In the genomic region with DNA sequence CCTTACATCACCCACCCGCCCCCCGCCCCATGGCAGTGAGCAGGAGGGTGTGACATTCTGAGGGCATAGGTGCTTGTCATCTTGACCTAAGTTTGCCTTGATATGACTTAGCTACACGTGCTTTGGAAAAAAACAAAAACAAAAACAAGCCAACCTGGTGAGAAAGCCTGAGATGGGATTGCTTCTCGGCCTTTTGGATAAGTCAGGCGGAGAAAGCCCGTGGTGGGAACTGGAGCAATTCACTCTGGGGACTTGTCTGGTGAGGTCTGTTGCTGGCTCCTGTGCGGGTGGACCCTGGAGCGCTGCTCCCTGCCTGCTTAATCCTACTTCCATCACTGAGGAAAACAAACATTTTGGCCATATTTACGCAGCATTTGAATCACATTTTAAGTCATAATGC, we compare ENCODE assay signal across 25 cellular contexts.
"Had no signal": no experiment of that assay in that cellular context is flagged by ENCODE, and none has a peak within 500 bp of the region (broad histone marks: within the 10 kb centered on the region; RNA-seq: fewer than 3 reads in every experiment).

No MANE protein-coding gene starts in this region.

- H3K4me3 Mint-ChIP-seq: activated B cell treated with CpG ODN at 0.5 μM for 24 hours; activated CD4-positive, alpha-beta T cell treated with anti-CD3 and anti-CD28 coated beads, Interleukin-2, amount 10 ng/mL, durations not matched to agents 24 days and 14 days; activated naive CD4-positive, alpha-beta T cell treated with anti-CD3 and anti-CD28 coated beads, Interleukin-2, amount 10 ng/mL, durations not matched to agents 7 days and 5 days; activated naive CD8-positive, alpha-beta T cell treated with anti-CD3 and anti-CD28 coated beads for 36 hours; activated T-helper 17 cell treated with anti-CD3 and anti-CD28 coated beads, Interleukin-2, amount 50 U/mL, for 72 hours; T-helper 17 cell had no signal

- H3K36me3 ChIP-seq: adrenal gland, MG63 had no signal

- H3K9me3 Mint-ChIP-seq: activated B cell treated with CpG ODN at 0.5 μM for 24 hours; activated CD4-positive, alpha-beta T cell treated with anti-CD3 and anti-CD28 coated beads, Interleukin-2, amount 10 ng/mL, durations not matched to agents 24 days and 14 days; activated naive CD4-positive, alpha-beta T cell treated with anti-CD3 and anti-CD28 coated beads, Interleukin-2, amount 10 ng/mL, durations not matched to agents 7 days and 5 days; activated naive CD8-positive, alpha-beta T cell treated with anti-CD3 and anti-CD28 coated beads for 36 hours; activated T-helper 17 cell treated with anti-CD3 and anti-CD28 coated beads, Interleukin-2, amount 50 U/mL, for 72 hours had no signal

- DNase-seq: activated B cell treated with CpG ODN at 0.5 μM for 24 hours; activated CD4-positive, alpha-beta T cell treated with anti-CD3 and anti-CD28 coated beads for 1 hour; activated CD4-positive, alpha-beta T cell treated with anti-CD3 and anti-CD28 coated beads, Interleukin-2, amount 10 ng/mL, durations not matched to agents 24 days and 14 days; activated CD4-positive, alpha-beta T cell treated with anti-CD3 and anti-CD28 coated beads, Interleukin-2, amount 50 U/mL, for 48 hours; activated CD8-positive, alpha-beta memory T cell treated with anti-CD3 and anti-CD28 coated beads for 24 hours; activated gamma-delta T cell treated with Interleukin-2 at 50 U/mL for 16 hours; activated naive CD4-positive, alpha-beta T cell treated with anti-CD3 and anti-CD28 coated beads, Interleukin-2, amount 10 ng/mL, durations not matched to agents 7 days and 5 days; activated naive CD8-positive, alpha-beta T cell treated with anti-CD3 and anti-CD28 coated beads for 36 hours; activated T-cell treated with anti-CD3 and anti-CD28 coated beads, Interleukin-2, amount 50 U/mL, for 48 hours; adrenal gland; anterior cingulate cortex; central memory CD4-positive, alpha-beta T cell; MG63; MV-4-11; NCI-H1092 treated with DMSO at 0.1 percent for 48 hours; NCI-H1417 treated with DMSO at 0.1 percent for 48 hours; NCI-H1694; NCI-H2029 treated with DMSO at 0.1 percent for 48 hours; NCI-H345; NCI-H510A; NCI-H526 treated with DMSO at 0.1 percent for 48 hours; SIG-M5; T-helper 17 cell; T-helper 9 cell had no signal

- H3K27me3 ChIP-seq: MG63 had no signal

- H3K36me3 Mint-ChIP-seq: activated naive CD4-positive, alpha-beta T cell treated with anti-CD3 and anti-CD28 coated beads, Interleukin-2, amount 10 ng/mL, durations not matched to agents 7 days and 5 days; activated naive CD8-positive, alpha-beta T cell treated with anti-CD3 and anti-CD28 coated beads for 36 hours had no signal

- H3K9me3 ChIP-seq: adrenal gland, MG63 had no signal

- H3K27ac ChIP-seq: adrenal gland had no signal

- H3K4me1 ChIP-seq: adrenal gland had no signal

- H3K4me3 ChIP-seq: adrenal gland, MG63 had no signal

- H3K27ac Mint-ChIP-seq: activated B cell treated with CpG ODN at 0.5 μM for 24 hours; activated CD4-positive, alpha-beta T cell treated with anti-CD3 and anti-CD28 coated beads, Interleukin-2, amount 10 ng/mL, durations not matched to agents 24 days and 14 days; activated naive CD4-positive, alpha-beta T cell treated with anti-CD3 and anti-CD28 coated beads, Interleukin-2, amount 10 ng/mL, durations not matched to agents 7 days and 5 days; activated naive CD8-positive, alpha-beta T cell treated with anti-CD3 and anti-CD28 coated beads for 36 hours; activated T-helper 17 cell treated with anti-CD3 and anti-CD28 coated beads, Interleukin-2, amount 50 U/mL, for 72 hours; T-helper 17 cell had no signal

- H3K4me1 Mint-ChIP-seq: activated B cell treated with CpG ODN at 0.5 μM for 24 hours; activated naive CD4-positive, alpha-beta T cell treated with anti-CD3 and anti-CD28 coated beads, Interleukin-2, amount 10 ng/mL, durations not matched to agents 7 days and 5 days; activated naive CD8-positive, alpha-beta T cell treated with anti-CD3 and anti-CD28 coated beads for 36 hours; activated T-helper 17 cell treated with anti-CD3 and anti-CD28 coated beads, Interleukin-2, amount 50 U/mL, for 72 hours; T-helper 17 cell had no signal
